ENCODE assay signal across 19 cellular contexts in the genomic region with DNA sequence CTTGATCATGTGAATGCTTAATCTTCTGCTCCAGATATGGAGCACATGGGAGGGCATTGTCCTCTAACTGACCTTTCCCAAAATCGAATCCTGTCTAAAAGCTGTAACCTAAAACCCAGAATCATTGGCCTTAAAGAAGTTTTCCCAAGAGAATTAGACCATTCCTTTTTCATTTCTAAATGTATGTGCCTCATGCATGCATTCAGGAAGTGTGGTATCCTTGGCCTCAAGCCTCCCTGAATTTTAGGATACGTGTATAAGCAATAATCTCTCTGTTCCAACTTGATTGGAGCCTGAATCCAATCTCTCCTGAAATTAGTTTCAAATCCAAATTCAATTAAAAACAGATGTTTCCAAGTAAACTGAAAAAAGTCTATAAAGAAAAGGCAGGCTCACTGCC.
"Had no signal": no experiment of that assay in that cellular context is flagged by ENCODE, and none has a peak within 500 bp of the region (broad histone marks: within the 10 kb centered on the region; RNA-seq: fewer than 3 reads in every experiment).

No MANE protein-coding gene starts in this region.

- FAIRE-seq: islet of Langerhans had no signal

- H3K27ac ChIP-seq: coronary artery, dorsolateral prefrontal cortex, gastrocnemius medialis, heart right ventricle, neutrophil, sigmoid colon, skin epidermis, testis, tibial nerve had no signal

- H3K36me3 ChIP-seq: gastrocnemius medialis, heart right ventricle, neutrophil, sigmoid colon, tibial nerve had no signal

- ATAC-seq: gastrocnemius medialis; heart right ventricle; naive thymus-derived CD4-positive, alpha-beta T cell; stimulated activated naive B cell treated with anti-CD40 and anti-IgM and Interleukin-4, amounts not matched to agents 10 μg/mL and 1 μg/mL and 100 μg/mL, for 72 hours; stimulated activated naive CD8-positive, alpha-beta T cell treated with anti-CD3 and anti-CD28 coated beads, Interleukin-15, amount 100 ng/mL, for 72 hours had no signal

- H3K9me3 ChIP-seq: gastrocnemius medialis, heart right ventricle, neutrophil, sigmoid colon, testis, tibial nerve had no signal

- H3K4me1 ChIP-seq: gastrocnemius medialis, sigmoid colon, testis had no signal

- H3K4me3 ChIP-seq: coronary artery, dorsolateral prefrontal cortex, gastrocnemius medialis, heart right ventricle, sigmoid colon, skin epidermis, testis, tibial nerve had no signal

- H3K27me3 ChIP-seq: gastrocnemius medialis, sigmoid colon, testis, tibial nerve had no signal

- DNase-seq: dorsolateral prefrontal cortex; effector CD8-positive, alpha-beta T cell; gastrocnemius medialis; heart right ventricle; hypothalamus; kidney glomerular epithelial cell; naive thymus-derived CD4-positive, alpha-beta T cell; posterior cingulate gyrus; sigmoid colon; stimulated activated CD4-positive, alpha-beta T cell treated with anti-CD3 and anti-CD28 coated beads, Interleukin-2, amount 100 ng/mL, for 24 hours; stimulated activated CD4-positive, alpha-beta T cell treated with anti-CD3 and anti-CD28 coated beads, Interleukin-4, amount 100 ng/mL, for 4 hours; stimulated activated naive B cell treated with anti-CD40 and anti-IgM and Interleukin-4, amounts not matched to agents 10 μg/mL and 1 μg/mL and 100 μg/mL, for 72 hours; stimulated activated naive CD8-positive, alpha-beta T cell treated with anti-CD3 and anti-CD28 coated beads, Interleukin-15, amount 100 ng/mL, for 72 hours; testis had no signal
